In the genomic region with DNA sequence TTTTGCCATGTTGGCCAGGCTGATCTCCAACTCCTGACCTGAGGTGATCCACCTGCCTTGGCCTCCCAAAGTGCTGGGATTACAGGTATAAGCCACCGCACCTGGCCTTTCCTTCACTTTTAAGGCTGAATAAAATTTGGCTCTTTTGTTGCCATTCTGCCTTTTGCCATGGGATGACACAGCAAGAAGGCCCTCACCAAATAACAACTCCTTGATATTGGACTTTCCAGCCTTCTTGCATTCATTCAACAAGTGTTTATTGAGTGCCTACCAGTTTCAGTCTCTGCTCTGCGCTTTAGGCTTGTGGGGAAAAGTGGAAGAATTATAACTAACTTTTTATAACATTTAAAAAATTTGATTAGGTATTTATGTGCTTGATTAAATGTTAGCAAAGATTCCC, we compare ENCODE assay signal across 21 cellular contexts. TPM values are rescaled to one million over a fixed set of nuclear protein-coding genes. Genes with fewer than 3 reads are reported as not detected.
A peak's percentile ranks its signal among the peaks of the same experiment; 100 is the strongest.
DNase-seq lines count a peak whose midpoint lies in the region; ATAC-seq, FAIRE-seq and TF ChIP-seq lines count a peak whose summit lies in the region.
"Had no signal": no experiment of that assay in that cellular context is flagged by ENCODE, and none has a peak within 500 bp of the region (broad histone marks: within the 10 kb centered on the region; RNA-seq: fewer than 3 reads in every experiment).

No MANE protein-coding gene starts in this region.

- H2AK5ac ChIP-seq in H9 (ENCODE audit: insufficient read length, low read length): no peak overlapping the region

- no peak overlapping the region for H2BK20ac ChIP-seq in H9 (ENCODE audit: low read depth, low read length, poor library complexity, severe bottlenecking)

- no peaks in the 10 kb centered on the region for H3K9me3 ChIP-seq in HepG2 (ENCODE audit: low read length)
- no peaks in the 10 kb centered on the region for H3K9me3 ChIP-seq in right lobe of liver
- no peaks in the 10 kb centered on the region for H3K9me3 ChIP-seq in H9 (ENCODE audit: control insufficient read depth, low read depth, low read length)
- no peaks in the 10 kb centered on the region for H3K9me3 ChIP-seq in psoas muscle
- H3K9me3 ChIP-seq: BE2C, Caco-2 had no signal

- H3K56ac ChIP-seq in H9 (ENCODE audit: insufficient read length, low read depth, low read length): no peak overlapping the region

- H3K4me2 ChIP-seq in HepG2 (ENCODE audit: low read depth, low read length) (no peak overlapping the region), H9 (ENCODE audit: insufficient read depth, insufficient read length, low read length) (no peak overlapping the region)

- H3K27me3 Mint-ChIP-seq in effector memory CD8-positive, alpha-beta T cell: no peaks in the 10 kb centered on the region
- no peaks in the 10 kb centered on the region for H3K27me3 Mint-ChIP-seq in H9 (ENCODE audit: low read depth)
- H3K27me3 Mint-ChIP-seq: CD4-positive, alpha-beta T cell had no signal

- no peak overlapping the region for H2BK12ac ChIP-seq in H9 (ENCODE audit: insufficient read length, low read depth, low read length)

- H2AFZ ChIP-seq in HepG2 (ENCODE audit: low read length) (no peak overlapping the region), H9 (ENCODE audit: low read length) (no peak overlapping the region)

- H4K20me1 ChIP-seq in HepG2 (ENCODE audit: insufficient read depth, low read length) (no peaks in the 10 kb centered on the region), H9 (ENCODE audit: control insufficient read depth, insufficient read depth, insufficient read length) (no peaks in the 10 kb centered on the region)

- intact Hi-C loops in HepG2 (cut with micrococcal nuclease; ENCODE audit: unreplicated experiment) (loop anchor here (10.0 kb wide), 1 partner anchor 487 kb away; a partner anchor contains a TSS), right lobe of liver (cut with DNase I) (loop anchor here in 1 of 2 donors (10.0 kb wide), 1 partner anchor 217 kb away; a partner anchor contains a TSS), psoas muscle (cut with DNase I) (loop anchor here in 1 of 2 donors (5.0 kb wide), 1 partner anchor 215 kb away; no protein-coding TSS in a partner anchor)

- H3K18ac ChIP-seq in H9 (ENCODE audit: insufficient read length, low read depth, low read length): no peak overlapping the region

- H3K4me1 ChIP-seq in HepG2 (ENCODE audit: insufficient read depth, low read length) (peaks cover 15% of the 10 kb centered on the region), right lobe of liver (peaks cover 0 to 23% (median 3%) of the 10 kb centered on the region in 4 donors), H9 (ENCODE audit: insufficient read depth, low read length) (no peaks in the 10 kb centered on the region), psoas muscle (peaks cover 17% of the 10 kb centered on the region)
- H3K4me1 ChIP-seq: BE2C, Caco-2 had no signal

- peaks cover 6% of the 10 kb centered on the region for H3K79me1 ChIP-seq in H9 (ENCODE audit: insufficient read depth, low read depth, low read length, poor library complexity, severe bottlenecking)

- DNase-seq in HepG2 (ENCODE audit: low spot score) (no peak), right lobe of liver (no peak), H9 (no peak), psoas muscle (no peak)
- DNase-seq in effector memory CD8-positive, alpha-beta T cell: no peak
- DNase-seq: ACHN; BE2C; C1 segment of cervical spinal cord; Caco-2; CD4-positive, alpha-beta T cell; GOT3; H7; IMR-90 had no signal

- H4K5ac ChIP-seq in H9 (ENCODE audit: insufficient read length, low read depth, low read length): no peak overlapping the region

- H2BK5ac ChIP-seq in H9 (ENCODE audit: insufficient read length, low read length): no peak overlapping the region

- 97% methylated on average over 2 of the region's 2 CpGs for WGBS in HepG2 (ENCODE audit: low lambda C conversion rate)
- 94% methylated on average over 2 of the region's 2 CpGs for WGBS in right lobe of liver (ENCODE audit: insufficient coverage, low coverage, low lambda C conversion rate, missing lambda C conversion rate)
- WGBS in H9 (ENCODE audit: extremely low coverage, insufficient read length, low lambda C conversion rate): no CpG with 5 or more reads among the region's 2 CpGs
- 98 to 99% (median 98%) methylated on average over 2 of the region's 2 CpGs for WGBS in psoas muscle, 3 donors

- peak overlapping the region; percentile 44 for H3K27ac Mint-ChIP-seq in effector memory CD8-positive, alpha-beta T cell
- no peak overlapping the region for H3K27ac Mint-ChIP-seq in H9

- ATAC-seq in HepG2 (no peak), right lobe of liver (no peak), psoas muscle (no peak), HG03139 (IDR thresholded peaks at IDR 0.05; ENCODE audit: unreplicated experiment) (no peak)
- no peak for ATAC-seq in effector memory CD8-positive, alpha-beta T cell (replicated peaks)
- ATAC-seq: K562 had no signal

- H3K4ac ChIP-seq in H9 (ENCODE audit: low read depth, low read length): no peak overlapping the region

- CTCF ChIA-PET in HepG2 (lab: Yijun Ruan, JAX; ENCODE audit: low intra/inter-chr PET ratio, low total read pairs): interaction anchor here (2.4 kb wide), 1 partner anchor 161 kb away, joined by 11 read pairs; no protein-coding TSS in a partner anchor

- H3K14ac ChIP-seq in H9 (ENCODE audit: insufficient read depth, low read length): no peak overlapping the region

- no TSS peak for BruUV-seq in HepG2 (replicated peaks; lab: Mats Ljungman, UMichigan)

- no peak for TF ChIP-seq RAD21 in HepG2 (CRISPR knock-in tag; IDR thresholded peaks at IDR 0.05)

- no peaks in the 10 kb centered on the region; a peak in 1 of 5 replicates for H3K27me3 ChIP-seq in HepG2 (ENCODE audit: control insufficient read depth in 1 of 2, insufficient read depth in 2 of 2, low read length in 2 of 2)
- H3K27me3 ChIP-seq in right lobe of liver: no peaks in the 10 kb centered on the region
- no peaks in the 10 kb centered on the region for H3K27me3 ChIP-seq in H9 (ENCODE audit: insufficient read depth, low read length)
- no peaks in the 10 kb centered on the region for H3K27me3 ChIP-seq in psoas muscle (ENCODE audit: insufficient read depth in 3 of 3, low read length in 2 of 3)
- H3K27me3 ChIP-seq: BE2C had no signal

- peaks cover 9% of the 10 kb centered on the region for H3K23me2 ChIP-seq in H9 (ENCODE audit: insufficient read length, low read depth, low read length, poor library complexity, severe bottlenecking)

- H3K4me3 ChIP-seq in HepG2 (replicated peaks in 1 of 3; ENCODE audit: insufficient read depth in 1 of 3, low read depth in 2 of 3, low read length in 3 of 3): no peak overlapping the region
- H3K4me3 ChIP-seq in right lobe of liver: no peak overlapping the region
- no peak overlapping the region for H3K4me3 ChIP-seq in psoas muscle
- H3K4me3 ChIP-seq: K562 had no signal

- H3K36me3 Mint-ChIP-seq in effector memory CD8-positive, alpha-beta T cell (ENCODE audit: insufficient read depth): peaks cover 18% of the 10 kb centered on the region
- H3K36me3 Mint-ChIP-seq in H9 (ENCODE audit: insufficient read depth in 1 of 3, low read depth in 3 of 3): peaks cover 0 to 6% (median 4%) of the 10 kb centered on the region in 3 experiments; a peak in 3 of 7 replicates

- H2BK120ac ChIP-seq in H9 (ENCODE audit: low read depth, low read length, poor library complexity, severe bottlenecking): no peak overlapping the region

- no peak for FAIRE-seq in HepG2 (lab: Jason Lieb, UNC)
- FAIRE-seq: A204.1, D721Med, G401.6, GM12891, GM18507, K562 had no signal

- no peak overlapping the region for H3K9ac ChIP-seq in HepG2 (ENCODE audit: insufficient read depth, low read depth, low read length)
- no peak overlapping the region for H3K9ac ChIP-seq in H9 (ENCODE audit: extremely low read depth, insufficient read length, low read length)

- H3K23ac ChIP-seq in H9 (ENCODE audit: insufficient read length, low read depth, low read length): no peak overlapping the region

- H3T11ph ChIP-seq in H9 (ENCODE audit: low read length): no peak overlapping the region

- TF ChIP-seq CTCF in HepG2 (CRISPR knock-in tag; IDR thresholded peaks at IDR 0.05) (no peak), right lobe of liver (IDR thresholded peaks at IDR 0.05) (no peak), VCaP (conservative IDR thresholded peaks at IDR 0.05) (no peak), H9 (conservative IDR thresholded peaks at IDR 0.05) (no peak), psoas muscle (IDR thresholded peaks at IDR 0.05) (no peak)

- H3K79me2 ChIP-seq in HepG2 (ENCODE audit: insufficient read depth, low read length) (peaks cover 30% of the 10 kb centered on the region), H9 (ENCODE audit: insufficient read depth, low read length) (peaks cover 10% of the 10 kb centered on the region; the same call in 1 of the 2 replicates)

- H3K36me3 ChIP-seq in HepG2 (replicated peaks in 1 of 2; ENCODE audit: control insufficient read depth in 1 of 2, insufficient read depth in 2 of 2, low read length in 2 of 2): no peaks in the 10 kb centered on the region
- H3K36me3 ChIP-seq in right lobe of liver: no peaks in the 10 kb centered on the region
- peaks cover 0 to 4% of the 10 kb centered on the region in 2 donors for H3K36me3 ChIP-seq in psoas muscle (ENCODE audit: insufficient read depth in 1 of 2, low read depth in 1 of 2)

- peak overlapping the region in 1 of 2 donors; percentile 22 for H3K4me3 Mint-ChIP-seq in effector memory CD8-positive, alpha-beta T cell
- no peak overlapping the region for H3K4me3 Mint-ChIP-seq in H9

- no peak overlapping the region for H4K8ac ChIP-seq in H9 (replicated peaks; ENCODE audit: insufficient read length, low read depth, low read length)

- peaks cover 30% of the 10 kb centered on the region in 2 donors for H3K4me1 Mint-ChIP-seq in effector memory CD8-positive, alpha-beta T cell (ENCODE audit: low read depth in 2 of 2)
- H3K4me1 Mint-ChIP-seq in H9: peaks cover 27 to 31% of the 10 kb centered on the region in 2 experiments

- no peaks in the 10 kb centered on the region for H3K9me3 Mint-ChIP-seq in effector memory CD8-positive, alpha-beta T cell
- H3K9me3 Mint-ChIP-seq in H9: no peaks in the 10 kb centered on the region
- H3K9me3 Mint-ChIP-seq: CD4-positive, alpha-beta T cell had no signal

- TF ChIP-seq POLR2A in HepG2 (IDR thresholded peaks at IDR 0.05; ENCODE audit: insufficient read depth in 1 of 2, low read depth in 2 of 2, low read length in 2 of 2) (no peak), right lobe of liver (IDR thresholded peaks at IDR 0.05) (no peak)

- no peak overlapping the region for H4K91ac ChIP-seq in H9 (ENCODE audit: insufficient read length, low read depth, low read length)

- H2BK15ac ChIP-seq in H9 (ENCODE audit: low read depth, low read length): no peak overlapping the region

- no peak overlapping the region for H3K27ac ChIP-seq in HepG2 (ENCODE audit: extremely low read length, insufficient read depth, low read length)
- H3K27ac ChIP-seq in right lobe of liver: no peak overlapping the region
- H3K27ac ChIP-seq in VCaP: peak overlapping the region; percentile 98
- H3K27ac ChIP-seq in H9 (ENCODE audit: insufficient read length, low read depth, low read length): no peak overlapping the region
- H3K27ac ChIP-seq in psoas muscle: no peak overlapping the region

- TF ChIP-seq EP300 in HepG2 (IDR thresholded peaks at IDR 0.05; ENCODE audit: low read depth in 2 of 2, low read length in 2 of 2) (no peak), HepG2 (CRISPR knock-in tag; IDR thresholded peaks at IDR 0.05; ENCODE audit: borderline replicate concordance) (no peak)

- in situ Hi-C loops in HepG2 (cut with HindIII; ENCODE audit: extremely low pct_ligation_motif_present, low pct_unique_long_range_greater_than_20kb): loop anchor here (5.0 kb wide), 1 partner anchor 215 kb away; no protein-coding TSS in a partner anchor

- POLR2A ChIA-PET in HepG2 (lab: Yijun Ruan, JAX): no interaction called here

RNA-seq across cellular contexts. Expression of a gene that starts 1.9 kb away (rescaled TPM):
- total RNA-seq in HepG2 (2016; rRNA removed; fragmentation: Illumina TruSeq; extraction: Trizol): 18.2 and 21.0 TPM in 2 replicates
- 7.4 and 8.8 TPM in 2 replicates for total RNA-seq in HepG2 (2016; cell fraction: cytosol; rRNA removed; fragmentation: Illumina TruSeq; extraction: Trizol; ENCODE audit: low read depth)
- 21.2 and 22.7 TPM in 2 replicates for total RNA-seq in HepG2 (2016; cell fraction: insoluble cytoplasmic fraction; rRNA removed; fragmentation: Illumina TruSeq; extraction: Trizol)
- 10.7 and 11.3 TPM in 2 replicates for total RNA-seq in HepG2 (2016; cell fraction: membrane; rRNA removed; fragmentation: Illumina TruSeq; extraction: Trizol)
- 35.2 and 36.4 TPM in 2 replicates for total RNA-seq in HepG2 (2016; cell fraction: nucleus; rRNA removed; fragmentation: Illumina TruSeq; extraction: Trizol)
- polyA plus RNA-seq in HepG2 (2011; rRNA removed): 7.6 and 8.3 TPM in 2 replicates
- 4.7 and 6.7 TPM in 2 replicates for polyA plus RNA-seq in HepG2 (2011; cell fraction: cytosol; rRNA removed)
- 7.7 and 8.8 TPM in 2 replicates for polyA plus RNA-seq in HepG2 (2011; cell fraction: nucleus; rRNA removed)
- 8.4 and 8.9 TPM in 2 replicates for polyA plus RNA-seq in HepG2 (2012)
- 4.2 and 5.2 TPM in 2 replicates for polyA plus RNA-seq in HepG2 (2016; cell fraction: cytosol; fragmentation: Illumina TruSeq; extraction: Trizol; ENCODE audit: low read depth)
- 17.3 and 18.5 TPM in 2 replicates for polyA plus RNA-seq in HepG2 (2016; cell fraction: insoluble cytoplasmic fraction; fragmentation: Illumina TruSeq; extraction: Trizol; ENCODE audit: low read depth)
- polyA plus RNA-seq in HepG2 (2016; cell fraction: membrane; fragmentation: Illumina TruSeq; extraction: Trizol; ENCODE audit: low read depth): 6.9 and 8.0 TPM in 2 replicates
- 24.4 and 33.8 TPM in 2 replicates for polyA plus RNA-seq in HepG2 (2016; cell fraction: nucleus; fragmentation: Illumina TruSeq; extraction: Trizol; ENCODE audit: insufficient read depth, low read depth)
- polyA minus RNA-seq in HepG2 (2011; rRNA and poly(A)+ RNA removed; ENCODE audit: low replicate concordance): 7.1 and 34.1 TPM in 2 replicates
- 6.9 and 7.8 TPM in 2 replicates for polyA minus RNA-seq in HepG2 (2011; cell fraction: cytosol; rRNA and poly(A)+ RNA removed)
- polyA minus RNA-seq in HepG2 (2011; cell fraction: nucleus; rRNA and poly(A)+ RNA removed): 32.3 and 38.8 TPM in 2 replicates
- total RNA-seq in right lobe of liver: 1 to 10 TPM; 4.5 to 8.9 (median 6.8) TPM
- 64.0 and 66.9 TPM in 2 replicates for total RNA-seq in H9 (2021)
- 10 to 100 TPM in 1 of 4 donors, 1 to 10 TPM in 3; 6.3 to 11.0 (median 8.1) TPM for total RNA-seq in psoas muscle
- polyA plus RNA-seq in psoas muscle: 1 to 10 TPM; 7.0 to 10.0 (median 8.2) TPM

RNA-seq across cellular contexts. Expression of a gene that starts 24.9 kb away (rescaled TPM):
- total RNA-seq in HepG2 (2016; rRNA removed; fragmentation: Illumina TruSeq; extraction: Trizol): 30.3 and 51.8 TPM in 2 replicates
- total RNA-seq in HepG2 (2016; cell fraction: cytosol; rRNA removed; fragmentation: Illumina TruSeq; extraction: Trizol; ENCODE audit: low read depth): 22.2 and 22.5 TPM in 2 replicates
- total RNA-seq in HepG2 (2016; cell fraction: insoluble cytoplasmic fraction; rRNA removed; fragmentation: Illumina TruSeq; extraction: Trizol): 35.5 and 50.0 TPM in 2 replicates
- total RNA-seq in HepG2 (2016; cell fraction: membrane; rRNA removed; fragmentation: Illumina TruSeq; extraction: Trizol): 23.2 and 27.4 TPM in 2 replicates
- total RNA-seq in HepG2 (2016; cell fraction: nucleus; rRNA removed; fragmentation: Illumina TruSeq; extraction: Trizol): 36.2 and 41.0 TPM in 2 replicates
- polyA plus RNA-seq in HepG2 (2011; rRNA removed): 50.4 and 52.9 TPM in 2 replicates
- polyA plus RNA-seq in HepG2 (2011; cell fraction: cytosol; rRNA removed): 35.6 and 59.3 TPM in 2 replicates
- polyA plus RNA-seq in HepG2 (2011; cell fraction: nucleus; rRNA removed): 15.6 and 17.8 TPM in 2 replicates
- 43.8 and 59.5 TPM in 2 replicates for polyA plus RNA-seq in HepG2 (2012)
- 22.0 and 24.7 TPM in 2 replicates for polyA plus RNA-seq in HepG2 (2016; cell fraction: cytosol; fragmentation: Illumina TruSeq; extraction: Trizol; ENCODE audit: low read depth)
- 31.4 and 34.0 TPM in 2 replicates for polyA plus RNA-seq in HepG2 (2016; cell fraction: insoluble cytoplasmic fraction; fragmentation: Illumina TruSeq; extraction: Trizol; ENCODE audit: low read depth)
- polyA plus RNA-seq in HepG2 (2016; cell fraction: membrane; fragmentation: Illumina TruSeq; extraction: Trizol; ENCODE audit: low read depth): 22.1 and 23.7 TPM in 2 replicates
- 73.2 and 75.9 TPM in 2 replicates for polyA plus RNA-seq in HepG2 (2016; cell fraction: nucleus; fragmentation: Illumina TruSeq; extraction: Trizol; ENCODE audit: insufficient read depth, low read depth)
- 26.3 and 42.7 TPM in 2 replicates for polyA minus RNA-seq in HepG2 (2011; rRNA and poly(A)+ RNA removed; ENCODE audit: low replicate concordance)
- polyA minus RNA-seq in HepG2 (2011; cell fraction: cytosol; rRNA and poly(A)+ RNA removed): 7.6 and 13.7 TPM in 2 replicates
- polyA minus RNA-seq in HepG2 (2011; cell fraction: nucleus; rRNA and poly(A)+ RNA removed): 13.1 and 13.3 TPM in 2 replicates
- 10 to 100 TPM in 5 of 6 experiments, 1 to 10 TPM in 1; 9.9 to 22.1 (median 18.1) TPM for total RNA-seq in right lobe of liver
- total RNA-seq in H9 (2021): 104 and 114 TPM in 2 replicates
- 10 to 100 TPM; 29.7 to 38.4 (median 34.3) TPM for total RNA-seq in psoas muscle
- 100 to 1,000 TPM in 1 of 3 donors, 10 to 100 TPM in 2; 42.5 to 103 (median 48.2) TPM for polyA plus RNA-seq in psoas muscle

Comparison
In these comparisons a context has a peak if more than half of its experiments do, and no peak if none do; other contexts are left out.
1. H3K27ac Mint-ChIP-seq: peak in effector memory CD8-positive, alpha-beta T cell (2 of 2); none in H9 (0 of 3).